Comparison of ENCODE assay signal across 8 cellular contexts in the genomic region with DNA sequence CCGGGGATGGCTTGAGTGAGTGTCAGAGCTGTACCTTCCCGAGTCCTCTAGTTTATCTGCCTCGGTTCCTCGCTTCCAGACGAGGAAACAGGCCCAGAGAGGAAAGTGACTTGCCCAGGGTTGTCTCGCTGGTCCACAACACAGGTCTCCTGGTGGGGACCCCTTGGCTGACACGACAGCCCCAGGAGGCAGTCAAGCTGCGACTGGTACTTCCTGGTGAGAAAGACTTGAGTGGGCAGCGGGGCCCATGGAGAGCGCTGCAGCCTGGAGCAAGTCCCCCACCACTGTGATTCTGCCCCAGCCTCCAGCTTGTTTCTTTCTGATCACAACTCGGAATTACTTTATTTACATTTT. TPM values are rescaled to one million over a fixed set of nuclear protein-coding genes. Genes with fewer than 3 reads are reported as not detected.
DNase-seq lines count a peak whose midpoint lies in the region; ATAC-seq and TF ChIP-seq lines count a peak whose summit lies in the region.

No MANE protein-coding gene starts in this region.

- H3K27me3 Mint-ChIP-seq in activated CD8-positive, alpha-beta memory T cell treated with anti-CD3 and anti-CD28 coated beads, Interleukin-2, amount 10 ng/mL, durations not matched to agents 7 days and 5 days: peaks cover 18% of the 10 kb centered on the region
- H3K27me3 Mint-ChIP-seq in endothelial cell (ENCODE audit: unreplicated experiment): peaks cover 3% of the 10 kb centered on the region
- peaks cover 20% of the 10 kb centered on the region for H3K27me3 Mint-ChIP-seq in stimulated activated naive CD8-positive, alpha-beta T cell treated with anti-CD3 and anti-CD28 coated beads, Interleukin-15, amount 100 ng/mL, for 72 hours

- H3K9me1 ChIP-seq in IMR-90 (ENCODE audit: insufficient read depth, low read length): no peaks in the 10 kb centered on the region

- no peak overlapping the region for H2AK5ac ChIP-seq in IMR-90 (ENCODE audit: low read depth, low read length)

- DNase-seq in activated CD8-positive, alpha-beta memory T cell treated with anti-CD3 and anti-CD28 coated beads, Interleukin-2, amount 10 ng/mL, durations not matched to agents 7 days and 5 days: no peak
- DNase-seq in activated CD8-positive, alpha-beta memory T cell treated with anti-CD3 and anti-CD28 coated beads for 24 hours: no peak
- no peak for DNase-seq in IMR-90
- peak; percentile 6 for DNase-seq in endothelial cell (ENCODE audit: low spot score)
- no peak for DNase-seq in stimulated activated naive CD8-positive, alpha-beta T cell treated with anti-CD3 and anti-CD28 coated beads, Interleukin-15, amount 100 ng/mL, for 72 hours
- DNase-seq in HPDE6-E6E7 (ENCODE audit: extremely low spot score): no peak
- DNase-seq in SIG-M5 (lab: John Stamatoyannopoulos, UW): no peak

- no peak for TF ChIP-seq POLR2A in IMR-90 (IDR thresholded peaks at IDR 0.05; ENCODE audit: low read depth, low read length)

- no peak overlapping the region for H2AK9ac ChIP-seq in IMR-90 (replicated peaks; ENCODE audit: low read depth, low read length, poor library complexity)

- CTCF ChIA-PET in activated CD8-positive, alpha-beta memory T cell treated with anti-CD3 and anti-CD28 coated beads, Interleukin-2, amount 10 ng/mL, durations not matched to agents 7 days and 5 days (lab: Charles Lee): interaction anchor here (1.0 to 1.8 kb wide), 4 partner anchors 8 to 21 kb away, joined by 3 to 4 read pairs (median 3); no protein-coding TSS in a partner anchor
- CTCF ChIA-PET in IMR-90 (lab: Yijun Ruan, JAX): no interaction called here

- H3K4me3 Mint-ChIP-seq in activated CD8-positive, alpha-beta memory T cell treated with anti-CD3 and anti-CD28 coated beads, Interleukin-2, amount 10 ng/mL, durations not matched to agents 7 days and 5 days: peak overlapping the region; percentile 79
- peak overlapping the region; percentile 82 for H3K4me3 Mint-ChIP-seq in endothelial cell (ENCODE audit: unreplicated experiment)
- H3K4me3 Mint-ChIP-seq in stimulated activated naive CD8-positive, alpha-beta T cell treated with anti-CD3 and anti-CD28 coated beads, Interleukin-15, amount 100 ng/mL, for 72 hours: peak overlapping the region; percentile 92 to 95

- BruUV-seq in IMR-90 (replicated peaks; lab: Mats Ljungman, UMichigan): no TSS peak

- H3K4me1 ChIP-seq in IMR-90 (ENCODE audit: control insufficient read depth, insufficient read depth, low read length): no peaks in the 10 kb centered on the region

- TF ChIP-seq CTCF in IMR-90 (conservative IDR thresholded peaks at IDR 0.05; ENCODE audit: low read depth, low read length): no peak
- no peak for TF ChIP-seq CTCF in endothelial cell (IDR thresholded peaks at IDR 0.05; ENCODE audit: unreplicated experiment)

- H3K36me3 ChIP-seq in IMR-90 (ENCODE audit: control insufficient read depth, insufficient read depth, low read length): no peaks in the 10 kb centered on the region

- H3K9ac ChIP-seq in IMR-90 (ENCODE audit: low read depth, low read length): no peak overlapping the region

- POLR2A ChIA-PET in IMR-90 (lab: Charles Lee; ENCODE audit: unreplicated experiment): no interaction called here

- no peak overlapping the region for H4K5ac ChIP-seq in IMR-90 (ENCODE audit: low read depth, low read length)

- WGBS in IMR-90 (ENCODE audit: extremely low coverage in 2 of 2, insufficient read length in 1 of 2), 2 experiments: 63% methylated on average over 7 of the region's 11 CpGs; no CpG with 5 or more reads in 1 of the 2 experiments

- H3K9me3 ChIP-seq in IMR-90 (ENCODE audit: control insufficient read depth, insufficient read depth, low read length): no peaks in the 10 kb centered on the region

- dilution Hi-C loops in IMR-90 (cut with HindIII; ENCODE audit: low sequenced_read_pairs, unreplicated experiment): no loop called here

- H4K8ac ChIP-seq in IMR-90 (ENCODE audit: low read depth in 2 of 2, low read length in 2 of 2): no peak overlapping the region

- no peak overlapping the region for H3K23ac ChIP-seq in IMR-90 (ENCODE audit: low read depth, low read length)

- no peaks in the 10 kb centered on the region for H4K20me1 ChIP-seq in IMR-90 (ENCODE audit: insufficient read depth, low read length)

- H3K79me1 ChIP-seq in IMR-90 (ENCODE audit: low read depth in 1 of 2, low read length in 2 of 2): no peaks in the 10 kb centered on the region

- no peak overlapping the region for H2BK5ac ChIP-seq in IMR-90 (ENCODE audit: low read depth, low read length, poor library complexity, severe bottlenecking)

- no peak overlapping the region for H3K14ac ChIP-seq in IMR-90 (replicated peaks; ENCODE audit: low read depth, low read length)

- H3K4ac ChIP-seq in IMR-90 (ENCODE audit: low read depth, low read length): no peak overlapping the region

- no peak for ATAC-seq in activated CD8-positive, alpha-beta memory T cell treated with anti-CD3 and anti-CD28 coated beads, Interleukin-2, amount 10 ng/mL, durations not matched to agents 7 days and 5 days
- ATAC-seq in IMR-90 (ENCODE audit: low read depth) (no peak), GM21515 (IDR thresholded peaks at IDR 0.05; ENCODE audit: unreplicated experiment) (no peak)
- ATAC-seq in stimulated activated naive CD8-positive, alpha-beta T cell treated with anti-CD3 and anti-CD28 coated beads, Interleukin-15, amount 100 ng/mL, for 72 hours: peak; percentile 27

- H3K4me3 ChIP-seq in IMR-90 (ENCODE audit: insufficient read depth, low read depth, low read length): no peak overlapping the region

- no peak overlapping the region for H3K18ac ChIP-seq in IMR-90 (ENCODE audit: low read depth, low read length)

- TF ChIP-seq RAD21 in IMR-90 (IDR thresholded peaks at IDR 0.05; ENCODE audit: low read length): no peak

- H3K36me3 Mint-ChIP-seq in activated CD8-positive, alpha-beta memory T cell treated with anti-CD3 and anti-CD28 coated beads, Interleukin-2, amount 10 ng/mL, durations not matched to agents 7 days and 5 days: no peaks in the 10 kb centered on the region
- H3K36me3 Mint-ChIP-seq in endothelial cell (ENCODE audit: low read depth, unreplicated experiment): no peaks in the 10 kb centered on the region

- H3K9me3 Mint-ChIP-seq in activated CD8-positive, alpha-beta memory T cell treated with anti-CD3 and anti-CD28 coated beads, Interleukin-2, amount 10 ng/mL, durations not matched to agents 7 days and 5 days (ENCODE audit: low read depth): no peaks in the 10 kb centered on the region
- no peaks in the 10 kb centered on the region for H3K9me3 Mint-ChIP-seq in endothelial cell (ENCODE audit: unreplicated experiment)
- H3K9me3 Mint-ChIP-seq in stimulated activated naive CD8-positive, alpha-beta T cell treated with anti-CD3 and anti-CD28 coated beads, Interleukin-15, amount 100 ng/mL, for 72 hours: no peaks in the 10 kb centered on the region

- H2BK15ac ChIP-seq in IMR-90 (ENCODE audit: low read depth, low read length): no peak overlapping the region

- in situ Hi-C loops in IMR-90 (cut with MboI; ENCODE audit: low sequenced_read_pairs): no loop called here

- no peak overlapping the region; the same call in 1 of the 2 replicates for H3K4me2 ChIP-seq in IMR-90 (ENCODE audit: low read depth, low read length)

- H4K91ac ChIP-seq in IMR-90 (ENCODE audit: insufficient read depth, low read depth, low read length): no peak overlapping the region

- H2BK120ac ChIP-seq in IMR-90 (ENCODE audit: low read depth, low read length): no peak overlapping the region

- no peak overlapping the region for H3K56ac ChIP-seq in IMR-90 (ENCODE audit: extremely low read depth, insufficient read depth, low read length)

- intact Hi-C loops in IMR-90 (cut with micrococcal nuclease): no loop called here

- peak overlapping the region; percentile 52 for H3K27ac Mint-ChIP-seq in activated CD8-positive, alpha-beta memory T cell treated with anti-CD3 and anti-CD28 coated beads, Interleukin-2, amount 10 ng/mL, durations not matched to agents 7 days and 5 days
- peak overlapping the region; percentile 13 for H3K27ac Mint-ChIP-seq in endothelial cell (ENCODE audit: unreplicated experiment)
- H3K27ac Mint-ChIP-seq in stimulated activated naive CD8-positive, alpha-beta T cell treated with anti-CD3 and anti-CD28 coated beads, Interleukin-15, amount 100 ng/mL, for 72 hours: peak overlapping the region in 1 of 2 donors; percentile 94

- H3K4me1 Mint-ChIP-seq in activated CD8-positive, alpha-beta memory T cell treated with anti-CD3 and anti-CD28 coated beads, Interleukin-2, amount 10 ng/mL, durations not matched to agents 7 days and 5 days: peaks cover 26% of the 10 kb centered on the region
- peaks cover 24% of the 10 kb centered on the region for H3K4me1 Mint-ChIP-seq in endothelial cell (ENCODE audit: unreplicated experiment)
- H3K4me1 Mint-ChIP-seq in stimulated activated naive CD8-positive, alpha-beta T cell treated with anti-CD3 and anti-CD28 coated beads, Interleukin-15, amount 100 ng/mL, for 72 hours: peaks cover 31% of the 10 kb centered on the region

- H3K27me3 ChIP-seq in IMR-90 (ENCODE audit: control insufficient read depth, insufficient read depth, low read length): peaks cover 15% of the 10 kb centered on the region

- H2AFZ ChIP-seq in IMR-90 (replicated peaks; ENCODE audit: low read length, poor library complexity): peak overlapping the region; percentile 89

- H2BK20ac ChIP-seq in IMR-90 (ENCODE audit: low read depth, low read length): no peak overlapping the region

- H3K27ac ChIP-seq in IMR-90 (ENCODE audit: insufficient read depth, low read length): no peak overlapping the region

RNA-seq across cellular contexts. Expression of a gene that starts 0.6 kb away (rescaled TPM):
- total RNA-seq in activated CD8-positive, alpha-beta memory T cell treated with anti-CD3 and anti-CD28 coated beads, Interleukin-2, amount 10 ng/mL, durations not matched to agents 7 days and 5 days: 1 to 10 TPM; 2.3 to 6.8 TPM
- 0.54 and 1.4 TPM in 2 replicates for total RNA-seq in IMR-90 (2012; rRNA removed)
- 0.53 and 0.94 TPM in 2 replicates for polyA plus RNA-seq in IMR-90 (2012; rRNA removed)
- polyA plus RNA-seq in IMR-90 (2012; cell fraction: cytosol; rRNA removed): 0.03 and 0.09 TPM in 2 replicates
- polyA plus RNA-seq in IMR-90 (2012; cell fraction: nucleus; rRNA removed; ENCODE audit: low replicate concordance): 0.02 and 0.18 TPM in 2 replicates
- 22.7 TPM for total RNA-seq in endothelial cell (ENCODE audit: unreplicated experiment)

RNA-seq across cellular contexts. Expression of a gene that starts 24.5 kb away (rescaled TPM):
- total RNA-seq in activated CD8-positive, alpha-beta memory T cell treated with anti-CD3 and anti-CD28 coated beads, Interleukin-2, amount 10 ng/mL, durations not matched to agents 7 days and 5 days: 100 to 1,000 TPM; 231 to 278 TPM
- total RNA-seq in IMR-90 (2012; rRNA removed) (208 and 344 TPM in 2 replicates), endothelial cell (ENCODE audit: unreplicated experiment) (169 TPM)
- polyA plus RNA-seq in IMR-90 (2012; rRNA removed): 209 and 239 TPM in 2 replicates
- 32.0 and 58.7 TPM in 2 replicates for polyA plus RNA-seq in IMR-90 (2012; cell fraction: cytosol; rRNA removed)
- 12.2 and 107 TPM in 2 replicates for polyA plus RNA-seq in IMR-90 (2012; cell fraction: nucleus; rRNA removed; ENCODE audit: low replicate concordance)

RNA-seq across cellular contexts. Expression of a gene that starts 56.1 kb away (rescaled TPM):
- not detected for total RNA-seq in activated CD8-positive, alpha-beta memory T cell treated with anti-CD3 and anti-CD28 coated beads, Interleukin-2, amount 10 ng/mL, durations not matched to agents 7 days and 5 days
- total RNA-seq in IMR-90 (2012; rRNA removed) (not detected in 2 replicates), endothelial cell (ENCODE audit: unreplicated experiment) (0.74 TPM)
- polyA plus RNA-seq in IMR-90 (2012; rRNA removed): not detected in 2 replicates
- not detected in 2 replicates for polyA plus RNA-seq in IMR-90 (2012; cell fraction: cytosol; rRNA removed)
- not detected in 2 replicates for polyA plus RNA-seq in IMR-90 (2012; cell fraction: nucleus; rRNA removed; ENCODE audit: low replicate concordance)

RNA-seq across cellular contexts. Expression of a gene that starts 57.3 kb away (rescaled TPM):
- total RNA-seq in activated CD8-positive, alpha-beta memory T cell treated with anti-CD3 and anti-CD28 coated beads, Interleukin-2, amount 10 ng/mL, durations not matched to agents 7 days and 5 days: 1 to 10 TPM; 1.7 to 1.9 TPM
- total RNA-seq in IMR-90 (2012; rRNA removed) (3.9 and 5.6 TPM in 2 replicates), endothelial cell (ENCODE audit: unreplicated experiment) (1.3 TPM)
- polyA plus RNA-seq in IMR-90 (2012; rRNA removed): 2.7 and 3.8 TPM in 2 replicates
- 1.8 and 4.0 TPM in 2 replicates for polyA plus RNA-seq in IMR-90 (2012; cell fraction: cytosol; rRNA removed)
- polyA plus RNA-seq in IMR-90 (2012; cell fraction: nucleus; rRNA removed; ENCODE audit: low replicate concordance): 0.62 and 2.6 TPM in 2 replicates
